ENCODE assay signal across 29 cellular contexts in the genomic region with DNA sequence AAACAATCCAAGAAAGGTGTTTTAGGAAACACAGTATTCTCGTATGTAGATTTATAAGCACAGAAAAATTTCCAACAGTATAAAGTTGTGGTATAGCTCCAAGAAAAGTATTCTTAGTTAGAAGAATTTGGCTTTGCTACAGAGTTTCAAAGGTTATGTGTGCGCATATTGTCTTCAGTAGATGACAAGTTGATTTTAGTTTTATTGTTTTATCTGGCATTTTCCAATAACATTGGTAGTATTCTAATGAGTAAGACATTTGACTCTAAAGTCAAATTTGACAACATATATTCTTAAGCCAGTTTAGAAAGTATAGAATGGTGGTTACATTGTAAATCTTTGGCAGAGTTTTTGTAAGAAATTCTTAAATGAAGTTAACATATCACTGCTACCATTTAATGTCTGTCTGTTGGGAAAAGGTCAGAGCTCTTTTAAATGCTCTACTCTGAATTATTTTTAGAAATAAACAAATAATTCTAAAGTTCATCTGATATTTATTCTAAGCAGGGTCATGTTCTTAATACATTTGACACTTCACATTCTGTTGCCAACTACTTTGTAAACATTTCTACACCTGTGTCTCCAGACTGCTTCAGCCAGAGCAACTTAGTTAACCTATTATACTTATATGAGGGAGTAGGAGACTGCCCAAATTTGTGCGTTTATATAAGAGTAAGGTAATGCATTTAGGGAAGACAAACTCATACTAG. TPM values are rescaled to one million over a fixed set of nuclear protein-coding genes. Genes with fewer than 3 reads are reported as not detected.
DNase-seq lines count a peak whose midpoint lies in the region; ATAC-seq, FAIRE-seq and TF ChIP-seq lines count a peak whose summit lies in the region.
"Had no signal": no experiment of that assay in that cellular context is flagged by ENCODE, and none has a peak within 500 bp of the region (broad histone marks: within the 10 kb centered on the region; RNA-seq: fewer than 3 reads in every experiment).

No MANE protein-coding gene starts in this region.

- peak in 1 of 2 donors; percentile 6 for TF ChIP-seq RAD21 in liver (IDR thresholded peaks at IDR 0.05)
- TF ChIP-seq RAD21 in HepG2 (CRISPR knock-in tag; IDR thresholded peaks at IDR 0.05), result no peak

- intact Hi-C loops in HepG2 (cut with micrococcal nuclease; ENCODE audit: unreplicated experiment), result no loop called here
- intact Hi-C loops in left ventricle myocardium inferior (cut with micrococcal nuclease), result no loop called here

- H3K4me3 Mint-ChIP-seq in nephron, result no peak overlapping the region
- H3K4me3 Mint-ChIP-seq in glutamatergic neuron (ENCODE audit: unreplicated experiment), result no peak overlapping the region
- H3K4me3 Mint-ChIP-seq: activated T-helper 1 cell treated with anti-CD3 and anti-CD28 coated beads, Interleukin-12 subunit alpha, Interleukin-12 subunit beta, Interleukin-2, Interleukin-4 antibody, amounts not matched to agents 30 ng/mL and 10 ng/mL and 1 ng/mL, durations not matched to agents 14 hours and 24 hours and 36 hours; B cell; GM23338; HFFc6; IgD-negative memory B cell; neural progenitor cell had no signal

- TF ChIP-seq CTCF in liver (IDR thresholded peaks at IDR 0.05; ENCODE audit: low read depth, low read length, missing input control), result no peak
- TF ChIP-seq CTCF in HepG2 (CRISPR knock-in tag; IDR thresholded peaks at IDR 0.05), result no peak
- no peak for TF ChIP-seq CTCF in left ventricle myocardium inferior (IDR thresholded peaks at IDR 0.05; ENCODE audit: borderline replicate concordance)
- TF ChIP-seq CTCF in nephron (IDR thresholded peaks at IDR 0.05; ENCODE audit: unreplicated experiment in 3 of 3), result no peak
- TF ChIP-seq CTCF in glutamatergic neuron (IDR thresholded peaks at IDR 0.05; ENCODE audit: partially characterized antibody, unreplicated experiment), result no peak

- H3K4me2 ChIP-seq in HepG2 (ENCODE audit: low read depth, low read length), result no peak overlapping the region
- H3K4me2 ChIP-seq: GM23338, neural progenitor cell had no signal

- no peak for FAIRE-seq in HepG2 (lab: Jason Lieb, UNC)
- FAIRE-seq in GM12891 (lab: Jason Lieb, UNC), result no peak

- H3K4me1 Mint-ChIP-seq in nephron (peaks cover 18% of the 10 kb centered on the region), glutamatergic neuron (ENCODE audit: low read depth, unreplicated experiment) (no peaks in the 10 kb centered on the region)
- H3K4me1 Mint-ChIP-seq: GM23338, neural progenitor cell had no signal

- H2AFZ ChIP-seq in HepG2 (ENCODE audit: low read length), result no peak overlapping the region
- H2AFZ ChIP-seq: GM23338, neural progenitor cell had no signal

- no peaks in the 10 kb centered on the region for H3K27me3 ChIP-seq in liver (ENCODE audit: control insufficient read depth in 4 of 4, insufficient read depth in 4 of 4, low read length in 3 of 4)
- no peaks in the 10 kb centered on the region for H3K27me3 ChIP-seq in HepG2 (ENCODE audit: control insufficient read depth in 1 of 2, insufficient read depth in 2 of 2, low read length in 2 of 2)
- H3K27me3 ChIP-seq in left ventricle myocardium inferior (ENCODE audit: low read depth), result no peaks in the 10 kb centered on the region
- H3K27me3 ChIP-seq: foreskin keratinocyte, neural progenitor cell had no signal

- no peak for ATAC-seq in HepG2
- ATAC-seq in HG03571 (IDR thresholded peaks at IDR 0.05; ENCODE audit: unreplicated experiment), result no peak
- no peak for ATAC-seq in HG03108 (IDR thresholded peaks at IDR 0.05; ENCODE audit: unreplicated experiment)
- ATAC-seq: esophagus mucosa; foreskin keratinocyte; GM23338; stimulated activated naive CD8-positive, alpha-beta T cell treated with anti-CD3 and anti-CD28 coated beads, Interleukin-15, Interleukin-2, amounts not matched to agents 100 U/mL and 50 U/mL, for 24 hours had no signal

- 0 out of 2 replicates have a peak, but pooled peaks cover 3% of the 10 kb centered on the region for H4K20me1 ChIP-seq in HepG2 (ENCODE audit: insufficient read depth, low read length)

- peaks cover 8% of the 10 kb centered on the region for H3K79me2 ChIP-seq in HepG2 (ENCODE audit: insufficient read depth, low read length)

- POLR2A ChIA-PET in HepG2 (lab: Yijun Ruan, JAX), result interaction anchor here (1.8 kb wide), 1 partner anchor 30 kb away, joined by 6 read pairs; a partner anchor contains a TSS

- no peaks in the 10 kb centered on the region for H3K9me3 ChIP-seq in liver (ENCODE audit: control insufficient read depth in 4 of 4, low read length in 3 of 4)
- no peaks in the 10 kb centered on the region for H3K9me3 ChIP-seq in HepG2 (ENCODE audit: low read length)
- no peaks in the 10 kb centered on the region for H3K9me3 ChIP-seq in left ventricle myocardium inferior (replicated peaks)

- BruUV-seq in HepG2 (replicated peaks; lab: Mats Ljungman, UMichigan), result no TSS peak

- H3K27me3 Mint-ChIP-seq in nephron (ENCODE audit: low read depth), result no peaks in the 10 kb centered on the region
- H3K27me3 Mint-ChIP-seq in glutamatergic neuron (ENCODE audit: unreplicated experiment), result no peaks in the 10 kb centered on the region
- H3K27me3 Mint-ChIP-seq: B cell, IgD-negative memory B cell had no signal

- H3K4me1 ChIP-seq in liver (ENCODE audit: control insufficient read depth in 4 of 4, insufficient read depth in 4 of 4, low read length in 3 of 4) (peaks cover 0 to 40% (median 23%) of the 10 kb centered on the region in 4 donors), HepG2 (ENCODE audit: insufficient read depth, low read length) (peaks cover 20% of the 10 kb centered on the region), left ventricle myocardium inferior (peaks cover 54% of the 10 kb centered on the region)
- H3K4me1 ChIP-seq: foreskin keratinocyte, neural progenitor cell had no signal

- WGBS in liver, result 30% methylated on average over 3 of the region's 3 CpGs
- 76% methylated on average over 3 of the region's 3 CpGs for WGBS in HepG2 (ENCODE audit: low lambda C conversion rate)

- peak overlapping the region in 2 of 3 experiments; percentile 51 to 61 for H3K27ac Mint-ChIP-seq in nephron
- H3K27ac Mint-ChIP-seq in glutamatergic neuron (ENCODE audit: unreplicated experiment), result no peak overlapping the region
- H3K27ac Mint-ChIP-seq: activated T-helper 1 cell treated with anti-CD3 and anti-CD28 coated beads, Interleukin-12 subunit alpha, Interleukin-12 subunit beta, Interleukin-2, Interleukin-4 antibody, amounts not matched to agents 30 ng/mL and 10 ng/mL and 1 ng/mL, durations not matched to agents 14 hours and 24 hours and 36 hours; GM23338; HFFc6; neural progenitor cell had no signal

- DNase-seq in HepG2 (ENCODE audit: low spot score) (no peak), left ventricle myocardium inferior (no peak), GM12891 (ENCODE audit: insufficient read length, low spot score) (no peak), glutamatergic neuron (no peak)
- DNase-seq: activated CD4-positive, alpha-beta T cell treated with anti-CD3 and anti-CD28 coated beads, Interleukin-2, amount 50 U/mL, for 48 hours; activated CD8-positive, alpha-beta memory T cell treated with anti-CD3 and anti-CD28 coated beads, Interleukin-2, amount 50 U/mL, for 4 hours; activated naive CD4-positive, alpha-beta T cell treated with anti-CD3 and anti-CD28 coated beads, Interleukin-2, amount 50 U/mL, for 16 hours; cortex of kidney; DMS153; foreskin keratinocyte; HFFc6; NCI-H1105 treated with DMSO at 0.1 percent for 48 hours; NCI-H1930; NCI-H526; posterior cingulate gyrus; SHP77 treated with DMSO at 0.1 percent for 48 hours; stimulated activated naive CD8-positive, alpha-beta T cell treated with anti-CD3 and anti-CD28 coated beads, Interleukin-15, Interleukin-2, amounts not matched to agents 100 U/mL and 50 U/mL, for 24 hours; SW 1271; T1000 had no signal

- no peaks in the 10 kb centered on the region for H3K9me3 Mint-ChIP-seq in nephron
- H3K9me3 Mint-ChIP-seq in glutamatergic neuron (ENCODE audit: unreplicated experiment), result no peaks in the 10 kb centered on the region
- H3K9me3 Mint-ChIP-seq: activated T-helper 1 cell treated with anti-CD3 and anti-CD28 coated beads, Interleukin-12 subunit alpha, Interleukin-12 subunit beta, Interleukin-2, Interleukin-4 antibody, amounts not matched to agents 30 ng/mL and 10 ng/mL and 1 ng/mL, durations not matched to agents 14 hours and 24 hours and 36 hours; GM23338; HFFc6; IgD-negative memory B cell had no signal

- CTCF ChIA-PET in HepG2 (lab: Yijun Ruan, JAX; ENCODE audit: low intra/inter-chr PET ratio, low total read pairs), result no interaction called here

- in situ Hi-C loops in HepG2 (cut with HindIII; ENCODE audit: extremely low pct_ligation_motif_present, low pct_unique_long_range_greater_than_20kb), result no loop called here

- H3K36me3 ChIP-seq in liver (ENCODE audit: control insufficient read depth in 4 of 4, insufficient read depth in 3 of 4, low read depth in 1 of 4, low read length in 3 of 4) (no peaks in the 10 kb centered on the region), HepG2 (replicated peaks in 1 of 2; ENCODE audit: control insufficient read depth in 1 of 2, insufficient read depth in 2 of 2, low read length in 2 of 2) (no peaks in the 10 kb centered on the region), left ventricle myocardium inferior (no peaks in the 10 kb centered on the region)

- H3K27ac ChIP-seq in liver (ENCODE audit: low read depth in 1 of 2, low read length in 2 of 2) (peak overlapping the region; percentile 60 to 69), HepG2 (ENCODE audit: extremely low read length, insufficient read depth, low read length) (no peak overlapping the region), left ventricle myocardium inferior (replicated peaks) (peak overlapping the region; percentile 83)
- H3K27ac ChIP-seq: foreskin keratinocyte, neural progenitor cell had no signal

- no peak overlapping the region for H3K4me3 ChIP-seq in liver (ENCODE audit: low read depth in 1 of 3, low read length in 3 of 3)
- no peak overlapping the region for H3K4me3 ChIP-seq in HepG2 (replicated peaks in 1 of 3; ENCODE audit: insufficient read depth in 1 of 3, low read depth in 2 of 3, low read length in 3 of 3)
- H3K4me3 ChIP-seq in left ventricle myocardium inferior, result peak overlapping the region; percentile 29
- H3K4me3 ChIP-seq: GM23338, neural progenitor cell had no signal

- no peak for TF ChIP-seq EP300 in HepG2 (IDR thresholded peaks at IDR 0.05; ENCODE audit: low read depth in 2 of 2, low read length in 2 of 2)
- no peak for TF ChIP-seq EP300 in HepG2 (CRISPR knock-in tag; IDR thresholded peaks at IDR 0.05; ENCODE audit: borderline replicate concordance)

- TF ChIP-seq POLR2A in HepG2 (IDR thresholded peaks at IDR 0.05; ENCODE audit: insufficient read depth in 1 of 2, low read depth in 2 of 2, low read length in 2 of 2), result no peak
- TF ChIP-seq POLR2A in GM12891 (IDR thresholded peaks at IDR 0.05; ENCODE audit: low read depth, low read length), result no peak

- H3K36me3 Mint-ChIP-seq in nephron (ENCODE audit: low read depth) (peaks cover 23% of the 10 kb centered on the region), glutamatergic neuron (ENCODE audit: unreplicated experiment) (no peaks in the 10 kb centered on the region)

- H3K9ac ChIP-seq in liver (ENCODE audit: low read depth in 1 of 2, low read length in 2 of 2) (no peak overlapping the region), HepG2 (ENCODE audit: insufficient read depth, low read depth, low read length) (no peak overlapping the region)
- H3K9ac ChIP-seq: neural progenitor cell had no signal

RNA-seq across cellular contexts. Expression of a gene that starts 30.0 kb away (rescaled TPM):
- 10 to 100 TPM; 33.4 to 58.6 TPM for total RNA-seq in liver
- polyA plus RNA-seq in liver, result 10 to 100 TPM in 1 of 2 donors, 1 to 10 TPM in 1; 9.5 to 11.7 TPM
- 21.5 and 23.7 TPM in 2 replicates for total RNA-seq in HepG2 (2016; rRNA removed; fragmentation: Illumina TruSeq; extraction: Trizol)
- total RNA-seq in HepG2 (2016; cell fraction: cytosol; rRNA removed; fragmentation: Illumina TruSeq; extraction: Trizol; ENCODE audit: low read depth), result 1.6 and 1.9 TPM in 2 replicates
- 23.2 and 23.3 TPM in 2 replicates for total RNA-seq in HepG2 (2016; cell fraction: insoluble cytoplasmic fraction; rRNA removed; fragmentation: Illumina TruSeq; extraction: Trizol)
- total RNA-seq in HepG2 (2016; cell fraction: membrane; rRNA removed; fragmentation: Illumina TruSeq; extraction: Trizol), result 7.7 and 8.5 TPM in 2 replicates
- total RNA-seq in HepG2 (2016; cell fraction: nucleus; rRNA removed; fragmentation: Illumina TruSeq; extraction: Trizol), result 26.7 and 28.7 TPM in 2 replicates
- polyA plus RNA-seq in HepG2 (2011; rRNA removed), result 13.6 and 14.2 TPM in 2 replicates
- 7.4 and 10.8 TPM in 2 replicates for polyA plus RNA-seq in HepG2 (2011; cell fraction: cytosol; rRNA removed)
- polyA plus RNA-seq in HepG2 (2011; cell fraction: nucleus; rRNA removed), result 3.4 and 5.1 TPM in 2 replicates
- 14.8 and 17.1 TPM in 2 replicates for polyA plus RNA-seq in HepG2 (2012)
- 0.81 and 0.88 TPM in 2 replicates for polyA plus RNA-seq in HepG2 (2016; cell fraction: cytosol; fragmentation: Illumina TruSeq; extraction: Trizol; ENCODE audit: low read depth)
- polyA plus RNA-seq in HepG2 (2016; cell fraction: insoluble cytoplasmic fraction; fragmentation: Illumina TruSeq; extraction: Trizol; ENCODE audit: low read depth), result 11.5 and 13.2 TPM in 2 replicates
- polyA plus RNA-seq in HepG2 (2016; cell fraction: membrane; fragmentation: Illumina TruSeq; extraction: Trizol; ENCODE audit: low read depth), result 2.5 and 2.8 TPM in 2 replicates
- polyA plus RNA-seq in HepG2 (2016; cell fraction: nucleus; fragmentation: Illumina TruSeq; extraction: Trizol; ENCODE audit: insufficient read depth, low read depth), result 17.6 and 18.8 TPM in 2 replicates
- polyA minus RNA-seq in HepG2 (2011; rRNA and poly(A)+ RNA removed; ENCODE audit: low replicate concordance), result 30.0 and 39.3 TPM in 2 replicates
- polyA minus RNA-seq in HepG2 (2011; cell fraction: cytosol; rRNA and poly(A)+ RNA removed), result 18.7 and 23.1 TPM in 2 replicates
- 37.3 and 43.1 TPM in 2 replicates for polyA minus RNA-seq in HepG2 (2011; cell fraction: nucleus; rRNA and poly(A)+ RNA removed)
- total RNA-seq in left ventricle myocardium inferior, result 54.1 TPM
- polyA plus RNA-seq in GM12891 (2012; ENCODE audit: low read depth, missing spikeins), result 5.6 TPM
- total RNA-seq in glutamatergic neuron (ENCODE audit: unreplicated experiment), result 58.1 TPM

RNA-seq across cellular contexts. Expression of a gene that starts 38.0 kb away (rescaled TPM):
- total RNA-seq in liver (10 to 100 TPM in 1 of 2 donors, 1 to 10 TPM in 1; 4.0 to 10.2 TPM), HepG2 (2016; rRNA removed; fragmentation: Illumina TruSeq; extraction: Trizol) (5.4 and 8.7 TPM in 2 replicates), left ventricle myocardium inferior (15.5 TPM), glutamatergic neuron (ENCODE audit: unreplicated experiment) (23.2 TPM)
- polyA plus RNA-seq in liver (1 to 10 TPM; 1.8 to 6.6 TPM), HepG2 (2011; rRNA removed) (2.6 and 2.9 TPM in 2 replicates)
- 7.3 and 9.1 TPM in 2 replicates for total RNA-seq in HepG2 (2016; cell fraction: cytosol; rRNA removed; fragmentation: Illumina TruSeq; extraction: Trizol; ENCODE audit: low read depth)
- 5.4 and 8.2 TPM in 2 replicates for total RNA-seq in HepG2 (2016; cell fraction: insoluble cytoplasmic fraction; rRNA removed; fragmentation: Illumina TruSeq; extraction: Trizol)
- total RNA-seq in HepG2 (2016; cell fraction: membrane; rRNA removed; fragmentation: Illumina TruSeq; extraction: Trizol), result 4.3 and 4.8 TPM in 2 replicates
- 9.8 and 11.8 TPM in 2 replicates for total RNA-seq in HepG2 (2016; cell fraction: nucleus; rRNA removed; fragmentation: Illumina TruSeq; extraction: Trizol)
- 0.97 and 1.3 TPM in 2 replicates for polyA plus RNA-seq in HepG2 (2011; cell fraction: cytosol; rRNA removed)
- 2.5 and 3.3 TPM in 2 replicates for polyA plus RNA-seq in HepG2 (2011; cell fraction: nucleus; rRNA removed)
- 3.2 and 3.3 TPM in 2 replicates for polyA plus RNA-seq in HepG2 (2012)
- polyA plus RNA-seq in HepG2 (2016; cell fraction: cytosol; fragmentation: Illumina TruSeq; extraction: Trizol; ENCODE audit: low read depth), result 0.23 and 0.38 TPM in 2 replicates
- polyA plus RNA-seq in HepG2 (2016; cell fraction: insoluble cytoplasmic fraction; fragmentation: Illumina TruSeq; extraction: Trizol; ENCODE audit: low read depth), result 6.9 and 7.0 TPM in 2 replicates
- polyA plus RNA-seq in HepG2 (2016; cell fraction: membrane; fragmentation: Illumina TruSeq; extraction: Trizol; ENCODE audit: low read depth), result 0.70 and 1.1 TPM in 2 replicates
- polyA plus RNA-seq in HepG2 (2016; cell fraction: nucleus; fragmentation: Illumina TruSeq; extraction: Trizol; ENCODE audit: insufficient read depth, low read depth), result 5.7 and 7.7 TPM in 2 replicates
- polyA minus RNA-seq in HepG2 (2011; rRNA and poly(A)+ RNA removed; ENCODE audit: low replicate concordance), result 9.6 TPM in 2 replicates
- 2.3 TPM in 2 replicates for polyA minus RNA-seq in HepG2 (2011; cell fraction: cytosol; rRNA and poly(A)+ RNA removed)
- 24.1 and 24.9 TPM in 2 replicates for polyA minus RNA-seq in HepG2 (2011; cell fraction: nucleus; rRNA and poly(A)+ RNA removed)
- 3.5 TPM for polyA plus RNA-seq in GM12891 (2012; ENCODE audit: low read depth, missing spikeins)
